ENCODE assay signal across 1 cellular context in genomic region chr5:170300361-170301013, GRCh38.
TF ChIP-seq lines count a peak whose summit lies in the region.

No MANE protein-coding gene starts in this region.

TF ChIP-seq in H1, 55 proteins besides CTCF, POLR2A, EP300 and RAD21 (continued from another document):
- TF ChIP-seq SIX5 (IDR thresholded peaks at IDR 0.05; ENCODE audit: low read depth, low read length), result no peak
- no peak for TF ChIP-seq TAF1 (IDR thresholded peaks at IDR 0.05; ENCODE audit: low read depth, low read length)
- no peak for TF ChIP-seq TEAD4 (IDR thresholded peaks at IDR 0.05; ENCODE audit: low read depth, low read length)
- TF ChIP-seq NRF1 (IDR thresholded peaks at IDR 0.05; ENCODE audit: low read depth, low read length), result no peak
- no peak for TF ChIP-seq CHD2 (IDR thresholded peaks at IDR 0.05; ENCODE audit: low read length)
- no peak for TF ChIP-seq RFX5 (IDR thresholded peaks at IDR 0.05; ENCODE audit: borderline replicate concordance, low read depth, low read length)
- no peak for TF ChIP-seq USF2 (IDR thresholded peaks at IDR 0.05; ENCODE audit: low read length)
- TF ChIP-seq RBBP5 (IDR thresholded peaks at IDR 0.05; ENCODE audit: borderline replicate concordance, low read depth, low read length), result no peak
